In the genomic region with DNA sequence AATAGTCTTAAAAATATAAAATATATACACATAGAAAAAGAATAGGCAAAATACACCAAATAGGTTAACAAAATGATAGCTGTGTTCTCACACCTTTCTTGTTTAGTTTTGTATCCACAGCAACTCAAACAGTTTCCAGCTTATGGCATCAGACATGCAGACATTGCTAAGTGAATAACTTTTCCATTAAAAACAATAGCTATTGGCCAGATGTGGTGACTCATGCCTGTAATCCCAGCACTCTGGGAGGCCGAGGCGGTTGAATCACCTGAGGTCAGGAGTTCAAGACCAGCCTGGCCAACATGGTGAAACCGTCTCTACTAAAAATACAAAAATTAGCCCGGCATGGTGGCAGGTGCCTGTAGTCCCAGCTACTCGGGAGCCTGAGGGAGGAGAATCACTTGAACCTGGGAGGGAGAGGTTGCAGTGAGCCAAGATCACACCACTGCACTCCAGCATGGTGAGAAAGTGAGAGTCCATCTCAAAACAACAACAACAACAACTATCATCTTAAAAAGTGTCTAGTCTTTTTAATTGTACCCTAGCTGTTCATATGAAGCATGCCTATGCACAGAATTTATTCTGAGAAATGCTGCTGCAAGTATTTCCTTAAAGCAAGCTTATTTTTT, we compare ENCODE assay signal across 1 cellular context.
TF ChIP-seq lines count a peak whose summit lies in the region.

No MANE protein-coding gene starts in this region.

TF ChIP-seq in HCT116, 20 proteins besides CTCF, POLR2A, EP300 and RAD21 (continued from another document):
- TF ChIP-seq CEBPB (IDR thresholded peaks at IDR 0.05; ENCODE audit: low read depth) (peak; percentile 50), SP1 (IDR thresholded peaks at IDR 0.05; ENCODE audit: low read depth) (peak; percentile 50), SRF (IDR thresholded peaks at IDR 0.05; ENCODE audit: low read depth) (0 out of 2 replicates have a peak, but pooled peaks have one; percentile 11)
